ENCODE assay signal across 19 cellular contexts in the genomic region with DNA sequence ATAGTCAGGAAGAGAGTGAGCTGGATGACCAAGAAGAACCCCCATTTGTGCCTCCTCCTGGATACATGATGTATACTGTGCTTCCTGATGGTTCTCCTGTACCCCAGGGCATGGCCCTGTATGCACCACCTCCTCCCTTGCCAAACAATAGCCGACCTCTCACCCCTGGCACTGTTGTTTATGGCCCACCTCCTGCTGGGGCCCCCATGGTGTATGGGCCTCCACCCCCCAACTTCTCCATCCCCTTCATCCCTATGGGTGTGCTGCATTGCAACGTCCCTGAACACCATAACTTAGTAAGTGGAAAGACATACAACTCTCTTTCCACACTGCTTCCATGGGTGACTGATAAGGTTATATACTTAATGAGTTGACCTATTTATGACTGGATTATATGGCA.
"Had no signal": no experiment of that assay in that cellular context is flagged by ENCODE, and none has a peak within 500 bp of the region (broad histone marks: within the 10 kb centered on the region; RNA-seq: fewer than 3 reads in every experiment).

No MANE protein-coding gene starts in this region.

- H3K9me3 ChIP-seq: lower lobe of right lung, right lobe of liver had no signal

- H3K27me3 ChIP-seq: dorsolateral prefrontal cortex, right lobe of liver had no signal

- H3K4me3 ChIP-seq: dorsolateral prefrontal cortex, lower lobe of right lung, right lobe of liver had no signal

- H3K4me3 Mint-ChIP-seq: activated naive CD8-positive, alpha-beta T cell treated with anti-CD3 and anti-CD28 coated beads, Interleukin-2, amount 10 ng/mL, durations not matched to agents 7 days and 5 days; activated T-cell treated with anti-CD3 and anti-CD28 coated beads, Interleukin-2, amount 50 U/mL, for 4 hours; brain; endodermal cell; natural killer cell treated with Interleukin-12 subunit alpha and Interleukin-12 subunit beta and Interleukin-15 and Interleukin-18, amount 100 ng/mL, for 72 hours had no signal

- H3K4me1 ChIP-seq: lower lobe of right lung, parathyroid adenoma, right lobe of liver had no signal

- FAIRE-seq: keratinocyte, small intestine had no signal

- H3K4me1 Mint-ChIP-seq: brain had no signal

- DNase-seq: activated CD4-positive, alpha-beta T cell treated with anti-CD3 and anti-CD28 coated beads, Interleukin-2, amount 50 U/mL, for 4 hours; activated CD4-positive, CD25-positive, alpha-beta regulatory T cell treated with anti-CD3 and anti-CD28 coated beads, Interleukin-2, amount 50 U/mL, for 72 hours; activated effector memory CD4-positive, alpha-beta T cell treated with Interleukin-2 at 50 U/mL for 16 hours; activated naive CD8-positive, alpha-beta T cell treated with anti-CD3 and anti-CD28 coated beads, Interleukin-2, amount 10 ng/mL, durations not matched to agents 7 days and 5 days; activated T-cell treated with anti-CD3 and anti-CD28 coated beads, Interleukin-2, amount 50 U/mL, for 4 hours; caudate nucleus; dorsolateral prefrontal cortex; endodermal cell; foreskin melanocyte; head of caudate nucleus; lower lobe of right lung; right lobe of liver; small intestine; stimulated activated CD4-positive, alpha-beta T cell treated with anti-CD3 and anti-CD28 coated beads, Interleukin-15, amount 100 ng/mL, for 24 hours; stimulated activated CD4-positive, alpha-beta T cell treated with anti-CD3 and anti-CD28 coated beads, Interleukin-2, amount 100 ng/mL, for 48 hours had no signal

- H3K27ac Mint-ChIP-seq: activated naive CD8-positive, alpha-beta T cell treated with anti-CD3 and anti-CD28 coated beads, Interleukin-2, amount 10 ng/mL, durations not matched to agents 7 days and 5 days; brain; endodermal cell; natural killer cell treated with Interleukin-12 subunit alpha and Interleukin-12 subunit beta and Interleukin-15 and Interleukin-18, amount 100 ng/mL, for 72 hours had no signal

- H3K27ac ChIP-seq: dorsolateral prefrontal cortex, lower lobe of right lung, parathyroid adenoma, right lobe of liver had no signal

- ATAC-seq: activated T-cell treated with anti-CD3 and anti-CD28 coated beads, Interleukin-2, amount 50 U/mL, for 4 hours; lower lobe of right lung; natural killer cell treated with Interleukin-12 subunit alpha and Interleukin-12 subunit beta and Interleukin-15 and Interleukin-18, amount 100 ng/mL, for 72 hours; right lobe of liver had no signal

- H3K27me3 Mint-ChIP-seq: activated naive CD8-positive, alpha-beta T cell treated with anti-CD3 and anti-CD28 coated beads, Interleukin-2, amount 10 ng/mL, durations not matched to agents 7 days and 5 days; brain; natural killer cell treated with Interleukin-12 subunit alpha and Interleukin-12 subunit beta and Interleukin-15 and Interleukin-18, amount 100 ng/mL, for 72 hours had no signal

- H3K9me3 Mint-ChIP-seq: activated naive CD8-positive, alpha-beta T cell treated with anti-CD3 and anti-CD28 coated beads, Interleukin-2, amount 10 ng/mL, durations not matched to agents 7 days and 5 days; activated T-cell treated with anti-CD3 and anti-CD28 coated beads, Interleukin-2, amount 50 U/mL, for 4 hours; brain; endodermal cell; natural killer cell treated with Interleukin-12 subunit alpha and Interleukin-12 subunit beta and Interleukin-15 and Interleukin-18, amount 100 ng/mL, for 72 hours had no signal
